9 cellular contexts compared by ENCODE assay signal in the genomic region with DNA sequence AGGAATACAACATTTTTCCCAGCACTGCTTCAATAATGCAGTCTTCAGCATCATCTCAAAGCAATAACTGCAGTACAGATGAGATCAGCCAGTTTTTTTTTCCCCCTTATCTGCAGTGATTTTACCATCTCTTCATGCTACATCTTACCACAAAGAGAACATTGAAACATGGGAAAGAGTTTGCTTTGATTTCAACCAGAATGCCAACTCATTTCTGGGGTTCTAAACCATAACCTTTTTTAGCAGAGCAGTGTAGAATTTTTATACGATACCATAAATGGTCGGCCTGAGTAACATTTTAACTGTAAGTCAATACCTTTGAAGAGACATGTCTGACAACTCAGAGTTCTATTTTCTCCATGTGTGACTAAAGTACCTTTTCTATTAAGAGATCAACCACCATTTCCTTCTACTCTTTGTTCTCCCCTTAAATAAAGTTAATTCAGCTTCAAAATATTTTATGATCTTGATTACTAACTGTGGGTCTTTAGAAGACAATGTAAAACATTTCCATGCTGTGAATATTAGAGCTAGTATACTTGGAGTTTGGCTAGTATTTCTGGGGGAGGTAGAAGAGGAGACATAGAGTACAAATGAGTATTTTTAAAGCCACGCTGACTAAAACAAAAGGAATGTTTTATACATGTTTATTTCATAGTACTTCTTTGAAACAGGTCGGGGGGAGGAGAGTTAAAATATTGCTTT.
A peak's percentile ranks its signal among the peaks of the same experiment; 100 is the strongest.
DNase-seq lines count a peak whose midpoint lies in the region; ATAC-seq and TF ChIP-seq lines count a peak whose summit lies in the region.
"Had no signal": no experiment of that assay in that cellular context is flagged by ENCODE, and none has a peak within 500 bp of the region (broad histone marks: within the 10 kb centered on the region; RNA-seq: fewer than 3 reads in every experiment).

No MANE protein-coding gene starts in this region.

- H3K36me3 Mint-ChIP-seq in HFFc6 (ENCODE audit: low read depth) = no peaks in the 10 kb centered on the region
- peaks cover 21% of the 10 kb centered on the region for H3K36me3 Mint-ChIP-seq in T-helper 1 cell treated with Interleukin-12 subunit alpha and Interleukin-12 subunit beta and Interleukin-4 antibody, amounts not matched to agents 30 μg/mL and 1 μg/mL, for 36 hours (ENCODE audit: low read depth)

- H3K9me3 ChIP-seq in neutrophil = no peaks in the 10 kb centered on the region
- H3K9me3 ChIP-seq in tibial artery = no peaks in the 10 kb centered on the region

- H3K4me1 Mint-ChIP-seq in HFFc6 (ENCODE audit: low read depth) = peaks cover 15% of the 10 kb centered on the region
- H3K4me1 Mint-ChIP-seq in T-helper 1 cell treated with Interleukin-12 subunit alpha and Interleukin-12 subunit beta and Interleukin-4 antibody, amounts not matched to agents 30 μg/mL and 1 μg/mL, for 36 hours (ENCODE audit: low read depth) = peaks cover 14% of the 10 kb centered on the region

- DNase-seq in HFFc6 (peak; percentile 6), retina (no peak), erythroblast (lab: John Stamatoyannopoulos, UW) (no peak), tibial artery (no peak)
- DNase-seq: NCI-H510A treated with DMSO at 0.1 percent for 48 hours had no signal

- H3K27ac Mint-ChIP-seq in HFFc6 = peak overlapping the region; percentile 62
- peak overlapping the region; percentile 21 for H3K27ac Mint-ChIP-seq in T-helper 1 cell treated with Interleukin-12 subunit alpha and Interleukin-12 subunit beta and Interleukin-4 antibody, amounts not matched to agents 30 μg/mL and 1 μg/mL, for 36 hours

- H3K27ac ChIP-seq in neutrophil (peak overlapping the region; percentile 29), tibial artery (peak overlapping the region in 1 of 2 donors; percentile 5)

- TF ChIP-seq POLR2A in erythroblast (IDR thresholded peaks at IDR 0.05; ENCODE audit: low read length) = no peak

- H3K4me3 ChIP-seq in neutrophil (ENCODE audit: low read depth in 1 of 2, low read length in 1 of 2) (no peak overlapping the region), tibial artery (no peak overlapping the region)

- peaks cover 15% of the 10 kb centered on the region for H3K36me3 ChIP-seq in neutrophil
- H3K36me3 ChIP-seq in tibial artery = peaks cover 0 to 3% (median 0%) of the 10 kb centered on the region in 3 donors

- no peaks in the 10 kb centered on the region for H3K9me3 Mint-ChIP-seq in HFFc6
- H3K9me3 Mint-ChIP-seq in T-helper 1 cell treated with Interleukin-12 subunit alpha and Interleukin-12 subunit beta and Interleukin-4 antibody, amounts not matched to agents 30 μg/mL and 1 μg/mL, for 36 hours = peaks cover 5% of the 10 kb centered on the region

- no peaks in the 10 kb centered on the region for H3K4me1 ChIP-seq in neutrophil (ENCODE audit: control insufficient read depth in 1 of 2, insufficient read depth in 1 of 2, low read depth in 1 of 2, low read length in 1 of 2)
- H3K4me1 ChIP-seq in tibial artery = peaks cover 0 to 26% (median 0%) of the 10 kb centered on the region in 4 donors

- peak overlapping the region; percentile 33 for H3K4me3 Mint-ChIP-seq in HFFc6
- no peak overlapping the region for H3K4me3 Mint-ChIP-seq in T-helper 1 cell treated with Interleukin-12 subunit alpha and Interleukin-12 subunit beta and Interleukin-4 antibody, amounts not matched to agents 30 μg/mL and 1 μg/mL, for 36 hours

- ATAC-seq in GM18861 (IDR thresholded peaks at IDR 0.05; ENCODE audit: unreplicated experiment) (peak; percentile 72), HG03025 (IDR thresholded peaks at IDR 0.05; ENCODE audit: low FRiP score, unreplicated experiment) (no peak)

- H3K27me3 ChIP-seq in neutrophil (no peaks in the 10 kb centered on the region), tibial artery (no peaks in the 10 kb centered on the region)

- intact Hi-C loops in tibial artery (cut with DNase I; ENCODE audit: low total_unique reads) = no loop called here

- TF ChIP-seq CTCF in HFFc6 (IDR thresholded peaks at IDR 0.05) (no peak), neutrophil (IDR thresholded peaks at IDR 0.05) (no peak), tibial artery (IDR thresholded peaks at IDR 0.05) (no peak)

- no peaks in the 10 kb centered on the region for H3K27me3 Mint-ChIP-seq in HFFc6 (ENCODE audit: insufficient read depth)
- no peaks in the 10 kb centered on the region for H3K27me3 Mint-ChIP-seq in T-helper 1 cell treated with Interleukin-12 subunit alpha and Interleukin-12 subunit beta and Interleukin-4 antibody, amounts not matched to agents 30 μg/mL and 1 μg/mL, for 36 hours (ENCODE audit: low read depth)
